ENCODE assay signal across 8 cellular contexts in the genomic region with DNA sequence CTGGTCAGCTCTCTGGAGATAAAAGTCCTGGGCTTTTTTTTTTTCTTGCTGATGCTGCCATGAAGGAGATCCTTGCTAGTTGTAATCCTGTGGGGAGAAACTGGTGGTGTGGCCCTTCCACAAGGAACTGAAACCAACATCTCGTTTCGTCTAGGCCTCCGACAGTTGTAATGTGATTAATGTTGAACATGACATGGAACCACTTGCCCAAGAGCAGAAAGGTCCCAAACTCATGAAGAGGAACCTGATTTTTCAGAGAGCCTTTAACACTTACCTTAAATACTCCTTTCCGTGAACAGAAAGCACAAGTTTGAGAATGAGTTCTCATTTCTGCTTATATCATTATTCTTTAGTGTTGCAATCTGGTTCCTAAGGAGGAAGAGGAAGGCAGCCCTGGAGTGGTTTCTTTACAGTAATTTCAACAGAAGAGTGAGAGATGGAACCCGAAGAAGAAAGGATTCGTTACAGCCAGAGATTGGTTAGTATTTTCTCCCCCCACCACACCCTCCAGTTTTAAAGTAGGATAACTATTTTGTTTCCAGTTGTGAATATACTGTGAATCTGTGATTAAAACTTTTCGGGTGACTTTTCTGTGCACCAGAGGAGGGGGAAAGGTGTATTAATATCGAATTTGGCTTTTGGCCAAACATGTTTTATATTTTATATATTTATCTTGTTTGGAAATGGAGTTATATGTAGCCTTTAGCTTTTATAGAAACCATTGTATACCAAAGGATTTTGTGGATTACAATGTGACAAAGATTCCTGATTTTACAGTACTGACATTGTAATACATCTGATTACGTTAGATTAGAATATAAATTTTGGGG. TPM values are rescaled to one million over a fixed set of nuclear protein-coding genes. Genes with fewer than 3 reads are reported as not detected.
DNase-seq lines count a peak whose midpoint lies in the region; ATAC-seq and TF ChIP-seq lines count a peak whose summit lies in the region.

No MANE protein-coding gene starts in this region.

- H3K27me3 Mint-ChIP-seq in natural killer cell (ENCODE audit: low read depth in 2 of 2), result no peaks in the 10 kb centered on the region

- WGBS in GM23248 (ENCODE audit: low coverage in 1 of 2, low lambda C conversion rate in 2 of 2, missing lambda C conversion rate in 2 of 2), 2 experiments, result 6 to 8% methylated on average over 9 of the region's 9 CpGs

- H3K9me3 Mint-ChIP-seq in natural killer cell, result no peaks in the 10 kb centered on the region

- no peak for ATAC-seq in natural killer cell

- H3K4me1 ChIP-seq in BLaER1, result peaks cover 38% of the 10 kb centered on the region
- H3K4me1 ChIP-seq in GM23248 (ENCODE audit: insufficient read depth), result peaks cover 13% of the 10 kb centered on the region; the same call in 1 of the 2 replicates
- no peaks in the 10 kb centered on the region for H3K4me1 ChIP-seq in endocrine pancreas (ENCODE audit: control insufficient read depth, insufficient read depth, low read length)

- peak; percentile 61 for DNase-seq in GM23248
- peak; percentile 94 for DNase-seq in SIG-M5 (lab: John Stamatoyannopoulos, UW)
- DNase-seq in natural killer cell, result no peak
- DNase-seq in cerebellum (ENCODE audit: low spot score), result no peak
- DNase-seq in LoVo (ENCODE audit: low spot score), result no peak
- no peak for DNase-seq in NK-92 (lab: John Stamatoyannopoulos, UW; ENCODE audit: unreplicated experiment)

- intact Hi-C loops in natural killer cell (cut with micrococcal nuclease), result no loop called here

- H3K27ac Mint-ChIP-seq in natural killer cell, result peak overlapping the region; percentile 91 to 97

- H3K4me1 Mint-ChIP-seq in natural killer cell, result peaks cover 23 to 24% of the 10 kb centered on the region in 2 donors

- H3K4me3 ChIP-seq in BLaER1, result peak overlapping the region; percentile 100
- peak overlapping the region; percentile 95 for H3K4me3 ChIP-seq in GM23248
- peak overlapping the region; percentile 92 for H3K4me3 ChIP-seq in endocrine pancreas (ENCODE audit: control insufficient read depth, insufficient read depth, low read length)

- no peak for TF ChIP-seq CTCF in natural killer cell (IDR thresholded peaks at IDR 0.05)

- no peaks in the 10 kb centered on the region for H3K9me2 ChIP-seq in GM23248 (ENCODE audit: insufficient read depth)

- H2AFZ ChIP-seq in GM23248, result no peak overlapping the region

- H4K20me1 ChIP-seq in BLaER1 (peaks cover 69% of the 10 kb centered on the region), GM23248 (ENCODE audit: insufficient read depth) (peaks cover 4% of the 10 kb centered on the region; the same call in 1 of the 2 replicates)

- H3K36me3 ChIP-seq in BLaER1 (peaks cover 38% of the 10 kb centered on the region), GM23248 (ENCODE audit: low read depth) (0 out of 2 replicates have a peak, but pooled peaks cover 9% of the 10 kb centered on the region), endocrine pancreas (ENCODE audit: control insufficient read depth, insufficient read depth, low read length) (no peaks in the 10 kb centered on the region)

- H3K4me2 ChIP-seq in BLaER1, result peak overlapping the region; percentile 75
- peak overlapping the region; percentile 77 for H3K4me2 ChIP-seq in GM23248 (ENCODE audit: unreplicated experiment)

- in situ Hi-C loops in GM23248 (cut with MboI), result no loop called here

- H3K9me3 ChIP-seq in BLaER1 (no peaks in the 10 kb centered on the region), GM23248 (ENCODE audit: low read depth) (no peaks in the 10 kb centered on the region), endocrine pancreas (ENCODE audit: control insufficient read depth, low read length) (no peaks in the 10 kb centered on the region)

- H3F3A ChIP-seq in GM23248 (ENCODE audit: insufficient read depth), result peaks cover 27% of the 10 kb centered on the region

- H3K79me2 ChIP-seq in GM23248 (ENCODE audit: insufficient read depth), result peaks cover 65% of the 10 kb centered on the region

- H3K27ac ChIP-seq in BLaER1 (peak overlapping the region; percentile 98), GM23248 (peak overlapping the region; percentile 64)

- peak overlapping the region; percentile 98 for H3K9ac ChIP-seq in BLaER1
- H3K9ac ChIP-seq in GM23248, result peak overlapping the region; percentile 93
- H3K9ac ChIP-seq in endocrine pancreas (ENCODE audit: control insufficient read depth, insufficient read depth, low read length), result peak overlapping the region; percentile 84

- H3K4me3 Mint-ChIP-seq in natural killer cell, result peak overlapping the region; percentile 97

- no peaks in the 10 kb centered on the region for H3K36me3 Mint-ChIP-seq in natural killer cell

- H3K27me3 ChIP-seq in BLaER1 (peaks cover 24% of the 10 kb centered on the region), GM23248 (replicated peaks; ENCODE audit: insufficient read depth) (no peaks in the 10 kb centered on the region), endocrine pancreas (ENCODE audit: control insufficient read depth, insufficient read depth, low read length) (no peaks in the 10 kb centered on the region)

RNA-seq across cellular contexts. Expression of a gene that starts 2.0 kb away (rescaled TPM):
- 23.4 and 34.4 TPM in 2 replicates for total RNA-seq in GM23248 (2014; rRNA removed; shearing (Covaris generic))
- polyA plus RNA-seq in GM23248 (2016; fragmentation: Nextera tagmentation; extraction: Ambion mirVana), result 10.9 and 12.1 TPM in 2 replicates
- 100 to 1,000 TPM; 268 to 312 (median 283) TPM for total RNA-seq in natural killer cell
- 63.9 TPM for total RNA-seq in cerebellum

Comparison
In these comparisons a context has a peak if more than half of its experiments do, and no peak if none do; other contexts are left out.
1. DNase-seq: peak in GM23248 (single experiment) and SIG-M5 (single experiment); none in natural killer cell (single experiment), cerebellum (single experiment), LoVo (single experiment) and NK-92 (single experiment).
2. Peak in every context shown above with its lines, with median percentiles within 50 percentile points of each other: H3K4me3 ChIP-seq and H3K9ac ChIP-seq.